4 cellular contexts compared by ENCODE assay signal in genomic region chr12:50030444-50030843, GRCh38. TPM values are rescaled to one million over a fixed set of nuclear protein-coding genes. Genes with fewer than 3 reads are reported as not detected.
"Had no signal": no experiment of that assay in that cellular context is flagged by ENCODE, and none has a peak within 500 bp of the region (broad histone marks: within the 10 kb centered on the region; RNA-seq: fewer than 3 reads in every experiment).

No MANE protein-coding gene starts in this region.

RNA-seq across cellular contexts. Expression of gene AQP6, which starts 57.7 kb away (rescaled TPM):
- total RNA-seq: GM23338, HFFc6, HT1080, IMR-90 had no signal
- polyA plus RNA-seq: IMR-90 had no signal
